19 cellular contexts compared by ENCODE assay signal in the genomic region with DNA sequence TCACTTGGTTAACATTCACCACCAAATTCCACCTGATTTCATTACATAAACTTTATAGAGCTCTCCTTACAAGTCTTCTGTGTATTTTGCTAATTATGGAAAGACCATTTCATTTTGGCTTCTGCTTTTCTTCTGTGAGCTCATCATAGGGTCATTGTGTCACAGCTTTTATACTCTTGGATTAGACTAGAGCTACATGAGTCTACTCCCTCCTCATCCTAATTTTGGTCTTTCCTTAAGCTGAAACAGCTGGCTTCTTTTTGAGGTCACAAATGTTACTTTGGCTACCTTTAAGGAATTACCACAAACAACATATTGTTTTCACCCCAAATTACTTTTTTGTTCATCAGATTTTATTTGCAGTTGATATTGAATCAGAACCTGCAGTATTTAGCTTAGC.
DNase-seq lines count a peak whose midpoint lies in the region; ATAC-seq and TF ChIP-seq lines count a peak whose summit lies in the region.
"Had no signal": no experiment of that assay in that cellular context is flagged by ENCODE, and none has a peak within 500 bp of the region (broad histone marks: within the 10 kb centered on the region; RNA-seq: fewer than 3 reads in every experiment).

No MANE protein-coding gene starts in this region.

- no peak overlapping the region for H3K4ac ChIP-seq in IMR-90 (ENCODE audit: low read depth, low read length)

- no peak overlapping the region for H2BK5ac ChIP-seq in IMR-90 (ENCODE audit: low read depth, low read length, poor library complexity, severe bottlenecking)

- no peak for ATAC-seq in IMR-90 (ENCODE audit: low read depth)
- ATAC-seq in Right ventricle myocardium inferior, result no peak
- ATAC-seq in aorta (ENCODE audit: low FRiP score), result no peak

- peaks cover 57% of the 10 kb centered on the region for H3K4me1 Mint-ChIP-seq in osteocyte (ENCODE audit: unreplicated experiment)
- H3K4me1 Mint-ChIP-seq: H9, IgD-negative memory B cell had no signal

- BruUV-seq in IMR-90 (replicated peaks; lab: Mats Ljungman, UMichigan), result no TSS peak

- no peaks in the 10 kb centered on the region for H3K36me3 ChIP-seq in ACC112 (ENCODE audit: insufficient read depth, low read length)
- no peaks in the 10 kb centered on the region for H3K36me3 ChIP-seq in IMR-90 (ENCODE audit: control insufficient read depth, insufficient read depth, low read length)
- no peaks in the 10 kb centered on the region for H3K36me3 ChIP-seq in aorta (ENCODE audit: control insufficient read depth in 1 of 2, insufficient read depth in 2 of 2, low read length in 1 of 2)
- H3K36me3 ChIP-seq: Peyer's patch, SJCRH30 had no signal

- H3K36me3 Mint-ChIP-seq in osteocyte (ENCODE audit: unreplicated experiment), result peaks cover 7% of the 10 kb centered on the region
- H3K36me3 Mint-ChIP-seq: IgD-negative memory B cell had no signal

- peaks cover 14% of the 10 kb centered on the region for H3K9me3 Mint-ChIP-seq in osteocyte (ENCODE audit: unreplicated experiment)

- H3K23ac ChIP-seq in IMR-90 (ENCODE audit: low read depth, low read length), result no peak overlapping the region

- H4K20me1 ChIP-seq in IMR-90 (ENCODE audit: insufficient read depth, low read length), result no peaks in the 10 kb centered on the region

- H3K27me3 ChIP-seq in ACC112 (ENCODE audit: insufficient read depth, low read length) (no peaks in the 10 kb centered on the region), IMR-90 (ENCODE audit: control insufficient read depth, insufficient read depth, low read length) (no peaks in the 10 kb centered on the region), aorta (ENCODE audit: control insufficient read depth in 1 of 2, insufficient read depth in 2 of 2, low read length in 1 of 2) (no peaks in the 10 kb centered on the region)
- H3K27me3 ChIP-seq: Peyer's patch, SJCRH30 had no signal

- peak overlapping the region; percentile 10; the same call in 1 of the 2 replicates for H3K18ac ChIP-seq in IMR-90 (ENCODE audit: low read depth, low read length)

- intact Hi-C loops in IMR-90 (cut with micrococcal nuclease), result no loop called here
- intact Hi-C loops in Right ventricle myocardium inferior (cut with DNase I), result no loop called here
- intact Hi-C loops in aorta (cut with DNase I), result no loop called here

- H3K4me2 ChIP-seq in IMR-90 (ENCODE audit: low read depth, low read length), result no peak overlapping the region; the same call in 1 of the 2 replicates

- H3K4me1 ChIP-seq in ACC112 (ENCODE audit: control insufficient read depth, insufficient read depth, low read length, unreplicated experiment) (peaks cover 40% of the 10 kb centered on the region), IMR-90 (ENCODE audit: control insufficient read depth, insufficient read depth, low read length) (peaks cover 6% of the 10 kb centered on the region), aorta (ENCODE audit: control insufficient read depth in 1 of 2, insufficient read depth in 2 of 2, low read length in 2 of 2) (peaks cover 3 to 4% of the 10 kb centered on the region in 2 donors)
- H3K4me1 ChIP-seq: Peyer's patch had no signal

- in situ Hi-C loops in IMR-90 (cut with MboI; ENCODE audit: low sequenced_read_pairs), result no loop called here

- no peak overlapping the region; the same call in 1 of the 2 replicates for H4K5ac ChIP-seq in IMR-90 (ENCODE audit: low read depth, low read length)

- H3K4me3 ChIP-seq in ACC112 (ENCODE audit: low read depth, low read length) (peak overlapping the region; percentile 51; the same call in 1 of the 2 replicates), IMR-90 (ENCODE audit: insufficient read depth, low read depth, low read length) (no peak overlapping the region), choroid plexus epithelial cell (ENCODE audit: low read depth, low read length) (no peak overlapping the region), aorta (ENCODE audit: low read length in 2 of 2) (no peak overlapping the region)
- H3K4me3 ChIP-seq: Peyer's patch, SJCRH30 had no signal

- H3K27ac ChIP-seq in ACC112 (ENCODE audit: low read depth, low read length), result peak overlapping the region; percentile 72
- no peak overlapping the region for H3K27ac ChIP-seq in IMR-90 (ENCODE audit: insufficient read depth, low read length)
- H3K27ac ChIP-seq in aorta (ENCODE audit: low read depth in 1 of 2, low read length in 2 of 2), result no peak overlapping the region
- H3K27ac ChIP-seq: C4-2B, Peyer's patch, SJCRH30 had no signal

- H4K91ac ChIP-seq in IMR-90 (ENCODE audit: insufficient read depth, low read depth, low read length), result no peak overlapping the region

- H3K4me3 Mint-ChIP-seq in osteocyte (ENCODE audit: unreplicated experiment), result no peak overlapping the region
- H3K4me3 Mint-ChIP-seq: H9, IgD-negative memory B cell had no signal

- H2AK5ac ChIP-seq in IMR-90 (ENCODE audit: low read depth, low read length), result no peak overlapping the region

- H3K27me3 Mint-ChIP-seq in osteocyte (ENCODE audit: unreplicated experiment), result no peaks in the 10 kb centered on the region

- no peak overlapping the region for H2BK20ac ChIP-seq in IMR-90 (ENCODE audit: low read depth, low read length)

- peak overlapping the region; percentile 76 for H3K27ac Mint-ChIP-seq in osteocyte (ENCODE audit: unreplicated experiment)
- H3K27ac Mint-ChIP-seq: H9, IgD-negative memory B cell had no signal

- TF ChIP-seq CTCF in IMR-90 (conservative IDR thresholded peaks at IDR 0.05; ENCODE audit: low read depth, low read length), result no peak
- TF ChIP-seq CTCF in choroid plexus epithelial cell (conservative IDR thresholded peaks at IDR 0.05; ENCODE audit: low read depth, low read length), result no peak
- no peak for TF ChIP-seq CTCF in osteocyte (IDR thresholded peaks at IDR 0.05)
- TF ChIP-seq CTCF in GM10266 (IDR thresholded peaks at IDR 0.05; ENCODE audit: control insufficient read depth, insufficient read depth, low read depth, missing control alignments), result no peak

- H3K14ac ChIP-seq in IMR-90 (replicated peaks; ENCODE audit: low read depth, low read length), result no peak overlapping the region

- TF ChIP-seq POLR2A in IMR-90 (IDR thresholded peaks at IDR 0.05; ENCODE audit: low read depth, low read length), result no peak

- H2BK15ac ChIP-seq in IMR-90 (ENCODE audit: low read depth, low read length), result no peak overlapping the region

- no peak for DNase-seq in IMR-90
- peak; percentile 5 for DNase-seq in choroid plexus epithelial cell (ENCODE audit: low read depth)
- no peak for DNase-seq in osteocyte (ENCODE audit: extremely low spot score, unreplicated experiment)
- DNase-seq in Right ventricle myocardium inferior (ENCODE audit: missing footprints), result no peak
- no peak for DNase-seq in GM10266 (ENCODE audit: extremely low spot score)
- DNase-seq in aorta, result no peak
- DNase-seq in occipital lobe (lab: John Stamatoyannopoulos, UW), result no peak
- DNase-seq: DMS53, H9, NCI-H1694, NCI-H2081, NCI-H2171 treated with DMSO at 0.1 percent for 48 hours, NCI-H524 treated with DMSO at 0.1 percent for 48 hours, NCI-H82, Peyer's patch, SJCRH30 had no signal

- no peaks in the 10 kb centered on the region for H3K79me2 ChIP-seq in ACC112 (ENCODE audit: control insufficient read depth, insufficient read depth, low read length, unreplicated experiment)

- CTCF ChIA-PET in IMR-90 (lab: Yijun Ruan, JAX), result no interaction called here

- H2AFZ ChIP-seq in ACC112 (ENCODE audit: low read length, unreplicated experiment) (no peak overlapping the region), IMR-90 (replicated peaks; ENCODE audit: low read length, poor library complexity) (no peak overlapping the region)

- 0 out of 2 replicates have a peak overlapping the region, but pooled peaks have one; percentile 26 for H2BK120ac ChIP-seq in IMR-90 (ENCODE audit: low read depth, low read length)

- no peaks in the 10 kb centered on the region for H3K79me1 ChIP-seq in IMR-90 (ENCODE audit: low read depth in 1 of 2, low read length in 2 of 2)

- no peak overlapping the region for H4K8ac ChIP-seq in IMR-90 (ENCODE audit: low read depth in 2 of 2, low read length in 2 of 2)

- H3K9me1 ChIP-seq in IMR-90 (ENCODE audit: insufficient read depth, low read length), result no peaks in the 10 kb centered on the region

- TF ChIP-seq RAD21 in IMR-90 (IDR thresholded peaks at IDR 0.05; ENCODE audit: low read length), result no peak

- POLR2A ChIA-PET in IMR-90 (lab: Charles Lee; ENCODE audit: unreplicated experiment), result no interaction called here

- H3K9me3 ChIP-seq in IMR-90 (ENCODE audit: control insufficient read depth, insufficient read depth, low read length) (no peaks in the 10 kb centered on the region), aorta (ENCODE audit: control insufficient read depth, low read length) (no peaks in the 10 kb centered on the region)
- H3K9me3 ChIP-seq: Peyer's patch had no signal

- dilution Hi-C loops in IMR-90 (cut with HindIII; ENCODE audit: low sequenced_read_pairs, unreplicated experiment), result no loop called here

- no peak overlapping the region for H3K56ac ChIP-seq in IMR-90 (ENCODE audit: extremely low read depth, insufficient read depth, low read length)

- H2AK9ac ChIP-seq in IMR-90 (replicated peaks; ENCODE audit: low read depth, low read length, poor library complexity), result no peak overlapping the region

- no peak overlapping the region for H3K9ac ChIP-seq in IMR-90 (ENCODE audit: low read depth, low read length)

TF ChIP-seq in IMR-90, 13 proteins besides CTCF, POLR2A, EP300 and RAD21:
- TF ChIP-seq, protein P1, sequence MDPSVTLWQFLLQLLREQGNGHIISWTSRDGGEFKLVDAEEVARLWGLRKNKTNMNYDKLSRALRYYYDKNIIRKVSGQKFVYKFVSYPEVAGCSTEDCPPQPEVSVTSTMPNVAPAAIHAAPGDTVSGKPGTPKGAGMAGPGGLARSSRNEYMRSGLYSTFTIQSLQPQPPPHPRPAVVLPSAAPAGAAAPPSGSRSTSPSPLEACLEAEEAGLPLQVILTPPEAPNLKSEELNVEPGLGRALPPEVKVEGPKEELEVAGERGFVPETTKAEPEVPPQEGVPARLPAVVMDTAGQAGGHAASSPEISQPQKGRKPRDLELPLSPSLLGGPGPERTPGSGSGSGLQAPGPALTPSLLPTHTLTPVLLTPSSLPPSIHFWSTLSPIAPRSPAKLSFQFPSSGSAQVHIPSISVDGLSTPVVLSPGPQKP (IDR thresholded peaks at IDR 0.05; ENCODE audit: borderline replicate concordance, low read depth, low read length), result no peak
- TF ChIP-seq NFE2L2 (IDR thresholded peaks at IDR 0.05; ENCODE audit: low read depth, low read length), result no peak
